Comparison of ENCODE assay signal across 9 cellular contexts in the genomic region with DNA sequence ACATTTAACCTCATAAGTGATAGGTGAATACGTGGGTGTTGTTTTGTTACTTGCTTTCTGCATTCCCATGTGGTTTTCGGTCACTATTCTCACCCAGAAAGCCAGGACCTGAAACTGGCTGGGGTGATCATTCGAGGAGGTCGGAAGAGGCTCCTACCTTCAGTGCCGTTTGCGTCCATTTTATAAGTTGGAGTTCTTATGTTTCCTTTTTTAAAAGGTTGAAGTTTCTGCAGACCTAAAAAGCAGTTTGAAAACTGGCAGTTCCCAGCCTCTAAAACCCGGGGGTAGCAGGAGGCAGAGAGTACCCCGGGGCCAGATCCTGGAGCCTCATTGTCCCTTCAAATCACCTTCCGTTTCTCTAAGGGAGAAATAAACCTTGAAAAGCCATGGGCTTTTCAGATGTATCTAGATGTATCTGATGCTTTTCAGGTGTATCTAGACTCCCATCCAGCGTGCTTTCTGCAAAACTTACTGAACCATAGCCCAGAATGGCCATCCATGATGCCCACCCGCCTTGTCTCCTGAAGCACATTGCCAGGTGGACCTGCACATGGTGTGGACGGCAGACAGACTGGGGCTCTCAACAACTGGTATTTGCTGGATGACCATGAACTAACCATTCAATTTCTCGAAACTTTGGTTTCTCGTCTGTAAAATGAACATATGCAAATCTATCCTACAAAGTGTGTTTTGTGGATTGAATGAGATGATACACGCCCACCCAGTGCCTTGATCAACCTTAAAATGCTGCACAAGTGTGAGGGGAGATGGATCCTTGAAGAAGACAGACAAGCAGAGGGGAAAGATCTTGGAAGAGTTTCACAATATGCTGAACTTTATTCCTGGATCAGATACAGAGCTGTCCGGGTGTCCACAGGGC. TPM values are rescaled to one million over a fixed set of nuclear protein-coding genes. Genes with fewer than 3 reads are reported as not detected.
DNase-seq lines count a peak whose midpoint lies in the region; ATAC-seq and TF ChIP-seq lines count a peak whose summit lies in the region.
"Had no signal": no experiment of that assay in that cellular context is flagged by ENCODE, and none has a peak within 500 bp of the region (broad histone marks: within the 10 kb centered on the region; RNA-seq: fewer than 3 reads in every experiment).

No MANE protein-coding gene starts in this region.

- intact Hi-C loops in PC-9 (cut with micrococcal nuclease; ENCODE audit: unreplicated experiment) = no loop called here

- H3K79me2 ChIP-seq in PC-9 (ENCODE audit: low read depth) = no peaks in the 10 kb centered on the region

- peaks cover 19% of the 10 kb centered on the region for H3K4me1 ChIP-seq in PC-9 (replicated peaks; ENCODE audit: insufficient read depth)
- no peaks in the 10 kb centered on the region for H3K4me1 ChIP-seq in endocrine pancreas (ENCODE audit: control insufficient read depth, insufficient read depth, low read length)

- BruUV-seq in PC-9 (replicated peaks; lab: Mats Ljungman, UMichigan) = no TSS peak

- H3K9ac ChIP-seq in endocrine pancreas (ENCODE audit: control insufficient read depth, insufficient read depth, low read length) = peak overlapping the region; percentile 78

- H4K20me1 ChIP-seq in PC-9 (ENCODE audit: insufficient read depth) = no peaks in the 10 kb centered on the region

- H3K9me3 ChIP-seq in PC-9 (ENCODE audit: insufficient read depth, low read depth) = no peaks in the 10 kb centered on the region
- no peaks in the 10 kb centered on the region for H3K9me3 ChIP-seq in endocrine pancreas (ENCODE audit: control insufficient read depth, low read length)
- H3K9me3 ChIP-seq: body of pancreas had no signal

- peaks cover 18% of the 10 kb centered on the region; the same call in 1 of the 2 replicates for H3F3A ChIP-seq in PC-9 (ENCODE audit: insufficient read depth, low read depth)

- TF ChIP-seq CTCF in PC-9 (conservative IDR thresholded peaks at IDR 0.05) (no peak), retinal pigment epithelial cell (conservative IDR thresholded peaks at IDR 0.05; ENCODE audit: low read depth, low read length) (no peak)

- ATAC-seq in HG03196 (IDR thresholded peaks at IDR 0.05; ENCODE audit: unreplicated experiment) = no peak

- peak overlapping the region; percentile 82; the same call in 1 of the 2 replicates for H2AFZ ChIP-seq in PC-9

- H3K9me2 ChIP-seq in PC-9 (ENCODE audit: insufficient read depth) = no peaks in the 10 kb centered on the region

- POLR2A ChIA-PET in PC-9 (lab: Charles Lee; ENCODE audit: unreplicated experiment) = no interaction called here

- H3K27ac ChIP-seq in PC-9 = no peak overlapping the region

- H3K36me3 ChIP-seq in PC-9 (ENCODE audit: low read depth) (no peaks in the 10 kb centered on the region), endocrine pancreas (ENCODE audit: control insufficient read depth, insufficient read depth, low read length) (no peaks in the 10 kb centered on the region)

- CTCF ChIA-PET in PC-9 (lab: Charles Lee) = no interaction called here

- no peak for DNase-seq in PC-9
- DNase-seq in retinal pigment epithelial cell (ENCODE audit: low read depth) = no peak
- no peak for DNase-seq in NCI-H2171 treated with DMSO at 0.1 percent for 48 hours (lab: John Stamatoyannopoulos, UW)
- DNase-seq in cerebellar nuclear complex (lab: John Stamatoyannopoulos, UW) = no peak
- no peak for DNase-seq in NCI-H187 treated with DMSO at 0.1 percent for 48 hours (lab: John Stamatoyannopoulos, UW)
- DNase-seq: body of pancreas had no signal

- peak overlapping the region; percentile 92 for H3K4me2 ChIP-seq in PC-9

- H3K27me3 ChIP-seq in PC-9 (ENCODE audit: insufficient read depth, low read depth) (no peaks in the 10 kb centered on the region), endocrine pancreas (ENCODE audit: control insufficient read depth, insufficient read depth, low read length) (no peaks in the 10 kb centered on the region)
- H3K27me3 ChIP-seq: body of pancreas had no signal

- peak overlapping the region; percentile 91 for H3K4me3 ChIP-seq in GM08714 (ENCODE audit: low read length)
- peak overlapping the region; percentile 66 for H3K4me3 ChIP-seq in PC-9
- H3K4me3 ChIP-seq in endocrine pancreas (ENCODE audit: control insufficient read depth, insufficient read depth, low read length) = peak overlapping the region; percentile 81
- H3K4me3 ChIP-seq in retinal pigment epithelial cell (ENCODE audit: low read length) = peak overlapping the region; percentile 21

RNA-seq across cellular contexts. Expression of a gene that starts 1.3 kb away (rescaled TPM):
- 21.9 and 29.7 TPM in 2 replicates for total RNA-seq in PC-9 (2021)

RNA-seq across cellular contexts. Expression of a gene that starts 28.9 kb away (rescaled TPM):
- total RNA-seq in PC-9 (2021) = not detected in 2 replicates

RNA-seq across cellular contexts. Expression of a gene that starts 58.7 kb away (rescaled TPM):
- 23.5 and 35.3 TPM in 2 replicates for total RNA-seq in PC-9 (2021)

Comparison
In these comparisons a context has a peak if more than half of its experiments do, and no peak if none do; other contexts are left out.
1. H3K4me3 ChIP-seq: peak in every context shown above with its lines; median percentile 91 in GM08714; 81 in endocrine pancreas; 66 in PC-9; 21 in retinal pigment epithelial cell.